In genomic region chr10:11789294-11789693, GRCh38 we compare ENCODE assay signal across 16 cellular contexts. TPM values are rescaled to one million over a fixed set of nuclear protein-coding genes. Genes with fewer than 3 reads are reported as not detected.
DNase-seq lines count a peak whose midpoint lies in the region; ATAC-seq, FAIRE-seq and TF ChIP-seq lines count a peak whose summit lies in the region.
"Had no signal": no experiment of that assay in that cellular context is flagged by ENCODE, and none has a peak within 500 bp of the region (broad histone marks: within the 10 kb centered on the region; RNA-seq: fewer than 3 reads in every experiment).

No MANE protein-coding gene starts in this region.

- no peaks in the 10 kb centered on the region for H3K36me3 ChIP-seq in HEK293 (ENCODE audit: control insufficient read depth in 2 of 2, insufficient read depth in 1 of 2, low read length in 2 of 2)
- H3K36me3 ChIP-seq: BE2C had no signal

- peak; percentile 27 for ATAC-seq in sciatic nerve
- ATAC-seq: A549 had no signal

- no peak overlapping the region for H3K4me3 ChIP-seq in HEK293 (ENCODE audit: low read depth, low read length)
- H3K4me3 ChIP-seq: A549 had no signal

- no peaks in the 10 kb centered on the region for H3K4me1 ChIP-seq in HEK293 (ENCODE audit: control insufficient read depth, insufficient read depth, low read length)
- H3K4me1 ChIP-seq: BE2C had no signal

- peak; percentile 18 for DNase-seq in NCI-H69 (lab: John Stamatoyannopoulos, UW)
- DNase-seq in sciatic nerve (ENCODE audit: low spot score): no peak
- DNase-seq in activated gamma-delta T cell (lab: John Stamatoyannopoulos, UW): no peak
- no peak for DNase-seq in HEK293T (ENCODE audit: extremely low spot score)
- DNase-seq in NCI-H1436 (lab: John Stamatoyannopoulos, UW): no peak
- DNase-seq: BE2C; CD4-positive, alpha-beta memory T cell; DND-41; GF-D8; HCEC 1CT had no signal

- FAIRE-seq in endometrium (lab: Jason Lieb, UNC): peak; percentile 12
- FAIRE-seq: A549, H1 had no signal

- CTCF ChIA-PET in HEK293 (lab: Yijun Ruan, JAX) (interaction anchor here (0.6 to 2.8 kb wide), 4 partner anchors 30 to 251 kb away, joined by 3 to 25 read pairs (median 5); no protein-coding TSS in a partner anchor), HEK293T (lab: Yijun Ruan, JAX) (interaction anchor here (0.6 kb wide), 1 partner anchor 213 kb away, joined by 3 read pairs; no protein-coding TSS in a partner anchor)

- intact Hi-C loops in sciatic nerve (cut with DNase I): loop anchor here (10.0 kb wide), 1 partner anchor 196 kb away; no protein-coding TSS in a partner anchor

- no peak overlapping the region for H3K27ac ChIP-seq in HEK293 (ENCODE audit: extremely low read depth, low read depth, low read length)
- H3K27ac ChIP-seq: A549, C4-2B, HL-60 had no signal

- POLR2A ChIA-PET in HEK293 (lab: Yijun Ruan, JAX): no interaction called here
- POLR2A ChIA-PET in HEK293T (lab: Yijun Ruan, JAX): no interaction called here

- H3K9me3 ChIP-seq in HEK293 (ENCODE audit: control insufficient read depth, insufficient read depth, low read depth, low read length): no peaks in the 10 kb centered on the region
- H3K9me3 ChIP-seq: A549, BE2C had no signal

- no peak for TF ChIP-seq CTCF in HEK293 (tag by site-specific recombination; IDR thresholded peaks at IDR 0.05)

TF ChIP-seq in HEK293, 187 proteins besides CTCF, POLR2A, EP300 and RAD21:
- no peak for TF ChIP-seq HOXC10 (CRISPR knock-in tag; IDR thresholded peaks at IDR 0.05)
- peak; percentile 89 for TF ChIP-seq WT1 (tag by site-specific recombination; IDR thresholded peaks at IDR 0.05)
- TF ChIP-seq TCF7L2 (IDR thresholded peaks at IDR 0.05; ENCODE audit: borderline replicate concordance, low read depth, low read length): no peak
- TF ChIP-seq PRDM6 (tag by site-specific recombination; IDR thresholded peaks at IDR 0.05): peak; percentile 16; the same call in 1 of the 2 replicates
- no peak for TF ChIP-seq ZSCAN30 (tag by site-specific recombination; IDR thresholded peaks at IDR 0.05)
- no peak for TF ChIP-seq ZNF596 (tag by site-specific recombination; IDR thresholded peaks at IDR 0.05)
- TF ChIP-seq ZNF133 (tag by site-specific recombination; IDR thresholded peaks at IDR 0.05): no peak
- no peak for TF ChIP-seq ZNF621 (tag by site-specific recombination; IDR thresholded peaks at IDR 0.05)
- no peak for TF ChIP-seq ZBTB20 (tag by site-specific recombination; IDR thresholded peaks at IDR 0.05)

TF ChIP-seq in HEK293T, 16 proteins besides CTCF, POLR2A, EP300 and RAD21:
- TF ChIP-seq L3MBTL2 (conservative IDR thresholded peaks at IDR 0.05) (no peak), SUZ12 (IDR thresholded peaks at IDR 0.05) (no peak), FOXK2 (IDR thresholded peaks at IDR 0.05) (no peak), PKNOX1 (IDR thresholded peaks at IDR 0.05) (no peak), HDGF (IDR thresholded peaks at IDR 0.05; ENCODE audit: borderline replicate concordance) (no peak), LEF1 (IDR thresholded peaks at IDR 0.05; ENCODE audit: borderline replicate concordance) (no peak), SP1 (IDR thresholded peaks at IDR 0.05) (no peak), FOXA1 (IDR thresholded peaks at IDR 0.05) (no peak), ARNT (IDR thresholded peaks at IDR 0.05) (no peak), CTBP1 (IDR thresholded peaks at IDR 0.05; ENCODE audit: borderline replicate concordance) (no peak), FOXM1 (IDR thresholded peaks at IDR 0.05; ENCODE audit: borderline replicate concordance) (no peak), TARDBP (IDR thresholded peaks at IDR 0.05) (no peak), ZNF384 (IDR thresholded peaks at IDR 0.05) (no peak), BHLHE40 (IDR thresholded peaks at IDR 0.05; ENCODE audit: borderline replicate concordance) (no peak), ELF4 (IDR thresholded peaks at IDR 0.05) (no peak), NFRKB (IDR thresholded peaks at IDR 0.05) (no peak)

RNA-seq across cellular contexts. Expression of gene PROSER2, which starts 33.9 kb away (rescaled TPM):
- 23.7 TPM for total RNA-seq in sciatic nerve

RNA-seq across cellular contexts. Expression of gene ECHDC3, which starts 47.1 kb away (rescaled TPM):
- 8.6 TPM for total RNA-seq in sciatic nerve
